In the genomic region with DNA sequence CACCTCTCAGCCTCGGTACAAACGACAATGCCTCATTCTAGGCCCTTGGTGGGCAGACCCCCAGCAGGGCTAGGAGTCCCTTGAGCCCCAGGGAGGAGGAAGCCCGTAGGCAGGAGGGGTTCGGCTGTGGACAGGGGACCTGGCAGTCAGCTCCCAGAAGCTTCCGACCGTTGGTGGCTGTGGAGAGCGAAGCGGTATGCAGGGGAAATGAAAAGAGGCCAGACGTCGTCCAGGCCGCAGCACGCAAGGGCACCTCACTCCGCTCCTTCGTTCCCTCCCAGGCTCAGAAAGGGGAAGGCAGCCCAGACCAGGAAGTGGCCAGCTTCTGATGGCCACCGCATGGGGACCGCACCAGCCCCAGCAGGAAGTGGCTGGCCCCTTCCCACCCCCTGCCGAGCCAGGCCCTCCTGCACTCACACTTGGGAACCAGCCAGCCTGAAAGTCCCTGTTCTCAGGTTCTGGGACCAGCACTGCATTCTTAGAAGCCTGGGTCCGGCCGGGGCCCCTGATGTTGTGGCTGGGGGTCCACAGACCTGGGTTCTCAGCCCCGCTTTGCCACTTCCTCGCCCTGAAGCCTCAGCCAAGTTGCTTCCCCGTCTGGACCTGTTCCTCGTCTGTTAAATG, we compare ENCODE assay signal across 9 cellular contexts.
DNase-seq lines count a peak whose midpoint lies in the region; ATAC-seq and TF ChIP-seq lines count a peak whose summit lies in the region.
"Had no signal": no experiment of that assay in that cellular context is flagged by ENCODE, and none has a peak within 500 bp of the region (broad histone marks: within the 10 kb centered on the region; RNA-seq: fewer than 3 reads in every experiment).

No MANE protein-coding gene starts in this region.

- peak overlapping the region in 5 of 10 experiments; percentile 4 to 25 (median 21); a peak in 6 of 20 replicates for H3K4me3 ChIP-seq in BLaER1 treated with 17β-estradiol and CSF1 and Interleukin-3, amounts not matched to agents 10 nM and 100 nM
- H3K4me3 ChIP-seq in coronary artery = no peak overlapping the region
- H3K4me3 ChIP-seq: tibial nerve had no signal

- ATAC-seq in GM21423 (IDR thresholded peaks at IDR 0.05; ENCODE audit: unreplicated experiment) = peak; percentile 15
- ATAC-seq in HG03457 (IDR thresholded peaks at IDR 0.05; ENCODE audit: unreplicated experiment) = no peak
- no peak for ATAC-seq in GM21619 (IDR thresholded peaks at IDR 0.05; ENCODE audit: unreplicated experiment)

- H3K27ac ChIP-seq in BLaER1 treated with 17β-estradiol and CSF1 and Interleukin-3, amounts not matched to agents 10 nM and 100 nM = peak overlapping the region; percentile 30 to 72 (median 55); a peak in 20 of 22 replicates
- no peak overlapping the region for H3K27ac ChIP-seq in coronary artery

- peaks cover 0 to 40% (median 0%) of the 10 kb centered on the region in 11 experiments; a peak in 7 of 22 replicates for H3K27me3 ChIP-seq in BLaER1 treated with 17β-estradiol and CSF1 and Interleukin-3, amounts not matched to agents 10 nM and 100 nM
- H3K27me3 ChIP-seq: tibial nerve had no signal

- no peaks in the 10 kb centered on the region for H3K9me3 ChIP-seq in BLaER1 treated with 17β-estradiol and CSF1 and Interleukin-3, amounts not matched to agents 10 nM and 100 nM (replicated peaks in 1 of 11)
- H3K9me3 ChIP-seq: tibial nerve had no signal

- DNase-seq in activated CD8-positive, alpha-beta memory T cell treated with anti-CD3 and anti-CD28 coated beads, Interleukin-2, amount 50 U/mL, for 4 hours = peak; percentile 32
- peak; percentile 73 for DNase-seq in medulla oblongata (ENCODE audit: extremely low spot score)
- no peak for DNase-seq in NCI-H524 (lab: John Stamatoyannopoulos, UW)
- DNase-seq in coronary artery (ENCODE audit: low spot score) = no peak

- H3K9ac ChIP-seq in BLaER1 treated with 17β-estradiol and CSF1 and Interleukin-3, amounts not matched to agents 10 nM and 100 nM = peak overlapping the region; percentile 4 to 63 (median 45); a peak in 19 of 22 replicates

- H3K36me3 ChIP-seq in BLaER1 treated with 17β-estradiol and CSF1 and Interleukin-3, amounts not matched to agents 10 nM and 100 nM = no peaks in the 10 kb centered on the region
- H3K36me3 ChIP-seq: tibial nerve had no signal

- H3K4me2 ChIP-seq in BLaER1 treated with 17β-estradiol and CSF1 and Interleukin-3, amounts not matched to agents 10 nM and 100 nM = peak overlapping the region; percentile 70 to 99 (median 93)

- TF ChIP-seq CTCF in coronary artery (IDR thresholded peaks at IDR 0.05) = no peak

- H4K20me1 ChIP-seq in BLaER1 treated with 17β-estradiol and CSF1 and Interleukin-3, amounts not matched to agents 10 nM and 100 nM = peaks cover 0 to 40% (median 0%) of the 10 kb centered on the region in 11 experiments; a peak in 3 of 22 replicates

- peaks cover 64 to 74% (median 68%) of the 10 kb centered on the region in 10 experiments for H3K4me1 ChIP-seq in BLaER1 treated with 17β-estradiol and CSF1 and Interleukin-3, amounts not matched to agents 10 nM and 100 nM

Comparison
In these comparisons a context has a peak if more than half of its experiments do, and no peak if none do; other contexts are left out.
1. H3K27ac ChIP-seq: peak in BLaER1 treated with 17β-estradiol and CSF1 and Interleukin-3, amounts not matched to agents 10 nM and 100 nM (11 of 11); none in coronary artery (0 of 2).
2. DNase-seq: peak in activated CD8-positive, alpha-beta memory T cell treated with anti-CD3 and anti-CD28 coated beads, Interleukin-2, amount 50 U/mL, for 4 hours (single experiment) and medulla oblongata (single experiment); none in NCI-H524 (0 of 2) and coronary artery (single experiment).